1 cellular context compared by ENCODE assay signal in genomic region chr17:60139438-60140285, GRCh38.
TF ChIP-seq lines count a peak whose summit lies in the region.

No MANE protein-coding gene starts in this region.

TF ChIP-seq in HepG2, 621 proteins besides CTCF, POLR2A, EP300 and RAD21 (continued from another document and continues in another):
- peak; percentile 90 for TF ChIP-seq TEAD3 (CRISPR knock-in tag; optimal IDR thresholded peaks at IDR 0.05; ENCODE audit: borderline replicate concordance)
- TF ChIP-seq KMT2A (CRISPR knock-in tag; IDR thresholded peaks at IDR 0.05), result peak; percentile 96
- peak; percentile 77 for TF ChIP-seq PPARG (CRISPR knock-in tag; conservative IDR thresholded peaks at IDR 0.05)
- no peak; the same call in 1 of the 2 replicates for TF ChIP-seq ZZZ3 (CRISPR knock-in tag; IDR thresholded peaks at IDR 0.05; ENCODE audit: borderline replicate concordance)
- no peak for TF ChIP-seq ZNF282 (IDR thresholded peaks at IDR 0.05; ENCODE audit: partially characterized antibody)
- 0 out of 2 replicates have a peak, but pooled peaks have one; percentile 53 for TF ChIP-seq ZNF329 (CRISPR knock-in tag; IDR thresholded peaks at IDR 0.05; ENCODE audit: low read depth)
- TF ChIP-seq ZNF10 (CRISPR knock-in tag; IDR thresholded peaks at IDR 0.05; ENCODE audit: borderline replicate concordance, low read depth), result no peak
- no peak; the same call in 1 of the 2 replicates for TF ChIP-seq KAT2B (IDR thresholded peaks at IDR 0.05; ENCODE audit: borderline replicate concordance, low read depth, low read length)
- no peak for TF ChIP-seq POLR2AphosphoS2 (IDR thresholded peaks at IDR 0.05; ENCODE audit: low read depth, low read length)
- no peak for TF ChIP-seq RFX5 (IDR thresholded peaks at IDR 0.05; ENCODE audit: low read depth, low read length)
- no peak for TF ChIP-seq MATR3 (CRISPR knock-in tag; IDR thresholded peaks at IDR 0.05)
- TF ChIP-seq ZNF251 (CRISPR knock-in tag; IDR thresholded peaks at IDR 0.05), result peak; percentile 93; the same call in 1 of the 2 replicates
- peak; percentile 92 for TF ChIP-seq XRCC5 (optimal IDR thresholded peaks at IDR 0.05; ENCODE audit: low read length)
- TF ChIP-seq ZNF354B (CRISPR knock-in tag; IDR thresholded peaks at IDR 0.05), result peak; percentile 89
- peak; percentile 24; the same call in 1 of the 2 replicates for TF ChIP-seq NR2F6 (IDR thresholded peaks at IDR 0.05)
- TF ChIP-seq NR2F6 (CRISPR knock-in tag; IDR thresholded peaks at IDR 0.05), result peak; percentile 82
- TF ChIP-seq ZC3H13 (CRISPR knock-in tag; IDR thresholded peaks at IDR 0.05), result peak; percentile 73; the same call in 1 of the 2 replicates
- no peak for TF ChIP-seq NFATC3 (CRISPR knock-in tag; IDR thresholded peaks at IDR 0.05)
- TF ChIP-seq RELA (CRISPR knock-in tag; IDR thresholded peaks at IDR 0.05), result peak; percentile 94
- TF ChIP-seq ZBTB2 (CRISPR knock-in tag; IDR thresholded peaks at IDR 0.05; ENCODE audit: low read depth), result peak; percentile 46; the same call in 1 of the 2 replicates
- peak; percentile 88; the same call in 1 of the 2 replicates for TF ChIP-seq YEATS2 (CRISPR knock-in tag; IDR thresholded peaks at IDR 0.05; ENCODE audit: borderline replicate concordance)
- TF ChIP-seq CBFB (CRISPR knock-in tag; IDR thresholded peaks at IDR 0.05), result peak; percentile 95
- TF ChIP-seq ZNF597 (CRISPR knock-in tag; IDR thresholded peaks at IDR 0.05), result no peak
- no peak for TF ChIP-seq SYNCRIP (IDR thresholded peaks at IDR 0.05; ENCODE audit: insufficient read depth, low read depth, low read length)
- TF ChIP-seq RERE (CRISPR knock-in tag; IDR thresholded peaks at IDR 0.05; ENCODE audit: low read depth), result peak; percentile 71; the same call in 1 of the 2 replicates
- TF ChIP-seq ZNF280B (CRISPR knock-in tag; IDR thresholded peaks at IDR 0.05; ENCODE audit: borderline replicate concordance), result peak; percentile 98; the same call in 1 of the 2 replicates
- TF ChIP-seq IRF1 (CRISPR knock-in tag; IDR thresholded peaks at IDR 0.05; ENCODE audit: low read depth), result no peak
- peak; percentile 96 for TF ChIP-seq HOXD1 (CRISPR knock-in tag; IDR thresholded peaks at IDR 0.05)
- TF ChIP-seq ZNF660 (CRISPR knock-in tag; IDR thresholded peaks at IDR 0.05; ENCODE audit: borderline replicate concordance, low read depth), result 0 out of 2 replicates have a peak, but pooled peaks have one; percentile 63
- TF ChIP-seq ZNF619 (CRISPR knock-in tag; IDR thresholded peaks at IDR 0.05), result peak; percentile 82; the same call in 1 of the 2 replicates
- peak; percentile 91 for TF ChIP-seq ZBED4 (CRISPR knock-in tag; IDR thresholded peaks at IDR 0.05; ENCODE audit: borderline replicate concordance)
- TF ChIP-seq BORCS8-MEF2B (CRISPR knock-in tag; IDR thresholded peaks at IDR 0.05), result peak; percentile 100
- no peak for TF ChIP-seq ZNF569 (CRISPR knock-in tag; IDR thresholded peaks at IDR 0.05; ENCODE audit: borderline replicate concordance)
- peak; percentile 80 for TF ChIP-seq ZNF18 (CRISPR knock-in tag; IDR thresholded peaks at IDR 0.05; ENCODE audit: insufficient replicate concordance)
- TF ChIP-seq PAX8 (CRISPR knock-in tag; IDR thresholded peaks at IDR 0.05; ENCODE audit: borderline replicate concordance), result peak; percentile 95; the same call in 1 of the 2 replicates
- TF ChIP-seq MAFF (IDR thresholded peaks at IDR 0.05; ENCODE audit: low read depth, low read length), result no peak
- TF ChIP-seq DDIT3 (CRISPR knock-in tag; IDR thresholded peaks at IDR 0.05), result peak; percentile 84; the same call in 1 of the 2 replicates
- peak; percentile 67; the same call in 1 of the 2 replicates for TF ChIP-seq ZNF484 (CRISPR knock-in tag; IDR thresholded peaks at IDR 0.05; ENCODE audit: borderline replicate concordance, low read depth)
- peak; percentile 91 for TF ChIP-seq UBTF (CRISPR knock-in tag; IDR thresholded peaks at IDR 0.05)
- peak; percentile 95; the same call in 1 of the 2 replicates for TF ChIP-seq ZNF253 (CRISPR knock-in tag; IDR thresholded peaks at IDR 0.05; ENCODE audit: borderline replicate concordance)
- no peak for TF ChIP-seq ZNF382 (CRISPR knock-in tag; IDR thresholded peaks at IDR 0.05; ENCODE audit: borderline replicate concordance)
- TF ChIP-seq ZBTB7B (CRISPR knock-in tag; IDR thresholded peaks at IDR 0.05), result peak; percentile 89
